ENCODE assay signal across 13 cellular contexts in the genomic region with DNA sequence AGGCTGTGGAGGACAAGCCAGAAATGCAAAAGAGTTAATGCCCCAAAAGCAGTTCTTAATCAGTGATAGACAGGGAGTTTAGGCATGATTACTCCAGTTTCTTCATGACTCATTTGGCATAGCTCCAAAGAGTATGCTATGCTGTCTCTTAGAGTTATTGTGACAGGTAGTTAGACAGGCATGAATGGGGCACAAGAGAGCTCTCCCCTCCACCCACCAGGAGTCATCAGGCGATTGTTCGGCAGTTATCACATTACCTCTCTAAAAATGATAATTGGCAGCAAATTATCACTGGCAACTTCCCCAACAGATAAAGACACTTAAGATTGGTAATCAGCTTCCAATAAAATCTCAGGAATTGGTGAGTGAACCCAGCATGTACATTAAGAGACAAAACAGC.
DNase-seq lines count a peak whose midpoint lies in the region; ATAC-seq and TF ChIP-seq lines count a peak whose summit lies in the region.
"Had no signal": no experiment of that assay in that cellular context is flagged by ENCODE, and none has a peak within 500 bp of the region (broad histone marks: within the 10 kb centered on the region; RNA-seq: fewer than 3 reads in every experiment).

No MANE protein-coding gene starts in this region.

- H3K27ac ChIP-seq in heart left ventricle, result no peak overlapping the region
- H3K27ac ChIP-seq: pancreas had no signal

- H3K4me1 Mint-ChIP-seq in activated naive CD8-positive, alpha-beta T cell (ENCODE audit: low read depth), result peaks cover 3% of the 10 kb centered on the region

- WGBS in heart left ventricle, 4 donors, result 33 to 48% (median 37%) methylated on average over 2 of the region's 2 CpGs

- no peaks in the 10 kb centered on the region for H3K27me3 Mint-ChIP-seq in activated naive CD8-positive, alpha-beta T cell

- H3K36me3 Mint-ChIP-seq in activated naive CD8-positive, alpha-beta T cell, result no peaks in the 10 kb centered on the region

- H3K9me3 ChIP-seq in heart left ventricle (no peaks in the 10 kb centered on the region), BE2C (no peaks in the 10 kb centered on the region)
- H3K9me3 ChIP-seq: pancreas had no signal

- H3K36me3 ChIP-seq in kidney epithelial cell (ENCODE audit: control insufficient read depth, insufficient read depth, low read length) (no peaks in the 10 kb centered on the region), heart left ventricle (no peaks in the 10 kb centered on the region), BE2C (no peaks in the 10 kb centered on the region)
- H3K36me3 ChIP-seq: pancreas had no signal

- H3K4me3 Mint-ChIP-seq in activated naive CD8-positive, alpha-beta T cell, result peak overlapping the region; percentile 66
- H3K4me3 Mint-ChIP-seq: activated B cell treated with CpG ODN at 0.5 μM for 24 hours had no signal

- H3K9me3 Mint-ChIP-seq in activated naive CD8-positive, alpha-beta T cell (ENCODE audit: low read depth), result no peaks in the 10 kb centered on the region
- H3K9me3 Mint-ChIP-seq: activated B cell treated with CpG ODN at 0.5 μM for 24 hours had no signal

- H3K4me1 ChIP-seq in heart left ventricle, result no peaks in the 10 kb centered on the region
- no peaks in the 10 kb centered on the region for H3K4me1 ChIP-seq in BE2C
- H3K4me1 ChIP-seq: pancreas had no signal

- H3K4me3 ChIP-seq in kidney epithelial cell (ENCODE audit: low read depth, low read length) (no peak overlapping the region), heart left ventricle (no peak overlapping the region), BE2C (ENCODE audit: low read depth, low read length) (no peak overlapping the region)
- H3K4me3 ChIP-seq: pancreas had no signal

- H3K27me3 ChIP-seq in kidney epithelial cell (ENCODE audit: control insufficient read depth, insufficient read depth, low read length) (no peaks in the 10 kb centered on the region), heart left ventricle (peaks cover 0 to 6% (median 0%) of the 10 kb centered on the region in 9 donors), BE2C (no peaks in the 10 kb centered on the region; the same call in 1 of the 2 replicates)
- H3K27me3 ChIP-seq: pancreas had no signal

- ATAC-seq in HG03571 (IDR thresholded peaks at IDR 0.05; ENCODE audit: unreplicated experiment) (peak; percentile 64), GM18519 (IDR thresholded peaks at IDR 0.05; ENCODE audit: low FRiP score, unreplicated experiment) (no peak), heart left ventricle (no peak)
- ATAC-seq: pancreas had no signal

- DNase-seq in Daoy (ENCODE audit: low read depth) (peak; percentile 50), kidney epithelial cell (ENCODE audit: low read depth) (peak; percentile 71), foreskin melanocyte (no peak), heart left ventricle (no peak), BE2C (no peak)
- DNase-seq: activated B cell treated with CpG ODN at 0.5 μM for 24 hours, cerebellar nuclear complex, GDM1, NCI-H774, pancreas had no signal

- peak overlapping the region; percentile 68 for H3K27ac Mint-ChIP-seq in activated naive CD8-positive, alpha-beta T cell
- H3K27ac Mint-ChIP-seq: activated B cell treated with CpG ODN at 0.5 μM for 24 hours had no signal

- no peak for TF ChIP-seq CTCF in kidney epithelial cell (IDR thresholded peaks at IDR 0.05; ENCODE audit: insufficient read depth, low read length, poor library complexity, severe bottlenecking)
- TF ChIP-seq CTCF in heart left ventricle (IDR thresholded peaks at IDR 0.05), result no peak
- TF ChIP-seq CTCF in BE2C (IDR thresholded peaks at IDR 0.05; ENCODE audit: low read depth, low read length), result no peak

- TF ChIP-seq POLR2A in heart left ventricle (IDR thresholded peaks at IDR 0.05), result no peak

- intact Hi-C loops in heart left ventricle (cut with DNase I), result no loop called here

Comparison
In these comparisons a context has a peak if more than half of its experiments do, and no peak if none do; other contexts are left out.
1. DNase-seq: peak in Daoy (single experiment) and kidney epithelial cell (single experiment); none in foreskin melanocyte (single experiment), heart left ventricle (0 of 5) and BE2C (single experiment).